ENCODE assay signal across 10 cellular contexts in the genomic region with DNA sequence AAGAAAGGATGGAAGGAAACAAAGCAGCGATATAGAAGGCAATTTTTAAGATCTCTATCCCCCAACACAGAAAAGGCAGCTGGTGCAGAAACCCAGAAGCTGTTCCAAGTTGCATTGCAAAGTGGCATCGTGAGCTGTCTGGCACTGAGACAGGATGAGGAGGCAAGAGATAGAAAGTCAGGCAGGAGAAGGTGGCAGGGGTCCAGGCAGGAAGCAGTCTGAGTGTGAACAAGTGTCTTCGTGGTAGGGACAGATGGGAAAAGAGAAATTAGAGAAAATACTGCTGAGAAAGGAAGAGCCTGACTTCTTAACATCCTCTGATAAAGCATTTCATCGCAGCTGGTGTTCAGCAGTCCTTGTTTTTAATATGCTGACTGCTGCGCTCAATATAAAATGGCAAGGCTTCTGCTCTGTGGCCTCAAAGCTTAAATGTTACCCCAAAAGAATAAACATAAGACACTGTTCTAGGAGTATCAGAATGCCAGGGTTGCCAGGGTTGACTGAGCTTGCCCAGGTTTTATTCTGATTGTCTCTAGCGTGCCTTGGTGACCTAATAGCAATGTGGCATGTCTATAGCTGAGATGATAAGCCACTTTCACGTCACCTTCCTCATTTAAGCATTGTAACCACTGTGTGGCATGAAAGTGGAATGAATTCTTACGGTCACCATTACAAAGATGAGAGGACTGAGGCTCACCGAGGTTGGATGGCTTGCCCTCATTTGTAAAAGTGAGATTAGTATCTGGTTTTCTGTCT.
DNase-seq lines count a peak whose midpoint lies in the region; ATAC-seq and TF ChIP-seq lines count a peak whose summit lies in the region.
"Had no signal": no experiment of that assay in that cellular context is flagged by ENCODE, and none has a peak within 500 bp of the region (broad histone marks: within the 10 kb centered on the region; RNA-seq: fewer than 3 reads in every experiment).

No MANE protein-coding gene starts in this region.

- no peak overlapping the region for H3K14ac ChIP-seq in mesenchymal stem cell (ENCODE audit: low read length in 2 of 2)

- no peak overlapping the region for H3K18ac ChIP-seq in mesenchymal stem cell (ENCODE audit: low read depth in 1 of 2, low read length in 2 of 2)

- H3K79me1 ChIP-seq in mesenchymal stem cell (replicated peaks; ENCODE audit: low read length, poor library complexity, severe bottlenecking), result no peaks in the 10 kb centered on the region

- no TSS peak for BruUV-seq in PC-9 (replicated peaks; lab: Mats Ljungman, UMichigan)

- no peak overlapping the region for H2AFZ ChIP-seq in mesenchymal stem cell (ENCODE audit: low read depth, low read length)
- H2AFZ ChIP-seq in PC-9, result no peak overlapping the region

- H3K4me3 ChIP-seq in mesenchymal stem cell (ENCODE audit: insufficient read depth in 1 of 2, low read depth in 1 of 2, low read length in 2 of 2) (no peak overlapping the region), uterus (no peak overlapping the region), PC-9 (no peak overlapping the region)
- H3K4me3 ChIP-seq: A549 had no signal

- TF ChIP-seq CTCF in uterus (IDR thresholded peaks at IDR 0.05) (no peak), PC-9 (conservative IDR thresholded peaks at IDR 0.05) (no peak)

- H3K23ac ChIP-seq in mesenchymal stem cell (ENCODE audit: low read length in 2 of 2), result no peak overlapping the region

- H2BK5ac ChIP-seq in mesenchymal stem cell (ENCODE audit: low read depth, low read length, poor library complexity, severe bottlenecking), result no peak overlapping the region

- no peak overlapping the region for H3K9ac ChIP-seq in mesenchymal stem cell (ENCODE audit: low read length)

- H3K36me3 ChIP-seq in mesenchymal stem cell (ENCODE audit: control insufficient read depth in 1 of 2, insufficient read depth in 2 of 2, low read depth in 1 of 2, low read length in 2 of 2) (no peaks in the 10 kb centered on the region), uterus (no peaks in the 10 kb centered on the region), PC-9 (ENCODE audit: low read depth) (no peaks in the 10 kb centered on the region)

- H3K79me2 ChIP-seq in PC-9 (ENCODE audit: low read depth), result no peaks in the 10 kb centered on the region

- H3K27me3 ChIP-seq in mesenchymal stem cell (ENCODE audit: control insufficient read depth in 1 of 2, insufficient read depth in 1 of 2, low read length in 2 of 2) (peaks cover 0 to 76% of the 10 kb centered on the region in 2 experiments), uterus (no peaks in the 10 kb centered on the region), PC-9 (ENCODE audit: insufficient read depth, low read depth) (no peaks in the 10 kb centered on the region)

- H3K9me2 ChIP-seq in PC-9 (ENCODE audit: insufficient read depth), result no peaks in the 10 kb centered on the region

- peaks cover 2% of the 10 kb centered on the region for H3K4me1 ChIP-seq in mesenchymal stem cell (ENCODE audit: control insufficient read depth, insufficient read depth, low read depth, low read length)
- peaks cover 8 to 12% of the 10 kb centered on the region in 2 donors for H3K4me1 ChIP-seq in uterus
- H3K4me1 ChIP-seq in PC-9 (replicated peaks; ENCODE audit: insufficient read depth), result no peaks in the 10 kb centered on the region
- H3K4me1 ChIP-seq: A549 had no signal

- no peak overlapping the region for H3K4me2 ChIP-seq in mesenchymal stem cell (ENCODE audit: low read length, poor library complexity, severe bottlenecking)
- H3K4me2 ChIP-seq in PC-9, result no peak overlapping the region
- H3K4me2 ChIP-seq: A549 had no signal

- DNase-seq in NCI-H2107 treated with DMSO at 0.1 percent for 48 hours (lab: John Stamatoyannopoulos, UW; ENCODE audit: unreplicated experiment) (peak; percentile 42), NCI-H2107 (lab: John Stamatoyannopoulos, UW) (no peak), cerebellum (ENCODE audit: low spot score) (peak; percentile 66), mesenchymal stem cell (peak; percentile 5), uterus (peak; percentile 44 to 46), PC-9 (no peak), NCI-H345 (lab: John Stamatoyannopoulos, UW) (no peak)
- DNase-seq: activated CD4-positive, CD25-positive, alpha-beta regulatory T cell treated with anti-CD3 and anti-CD28 coated beads, Interleukin-2, amount 50 U/mL, for 72 hours had no signal

- no peak overlapping the region for H3K27ac ChIP-seq in mesenchymal stem cell (ENCODE audit: low read length, poor library complexity, severe bottlenecking)
- peak overlapping the region; percentile 41 to 44 for H3K27ac ChIP-seq in uterus
- H3K27ac ChIP-seq in PC-9, result no peak overlapping the region
- H3K27ac ChIP-seq: A549 had no signal

- H3F3A ChIP-seq in PC-9 (ENCODE audit: insufficient read depth, low read depth), result no peaks in the 10 kb centered on the region

- POLR2A ChIA-PET in PC-9 (lab: Charles Lee; ENCODE audit: unreplicated experiment), result interaction anchor here (0.6 kb wide), 1 partner anchor 429 kb away, joined by 7 read pairs; no protein-coding TSS in a partner anchor

- no peak overlapping the region for H2BK120ac ChIP-seq in mesenchymal stem cell (ENCODE audit: low read depth, low read length)

- H2BK15ac ChIP-seq in mesenchymal stem cell (ENCODE audit: low read depth, poor library complexity, severe bottlenecking), result no peak overlapping the region

- no peaks in the 10 kb centered on the region for H3K9me3 ChIP-seq in mesenchymal stem cell (ENCODE audit: control insufficient read depth, low read length)
- no peaks in the 10 kb centered on the region for H3K9me3 ChIP-seq in uterus
- H3K9me3 ChIP-seq in PC-9 (ENCODE audit: insufficient read depth, low read depth), result no peaks in the 10 kb centered on the region
- H3K9me3 ChIP-seq: A549 had no signal

- no peak overlapping the region for H3K4ac ChIP-seq in mesenchymal stem cell (ENCODE audit: low read depth in 1 of 2, low read length in 2 of 2)

- no peak for TF ChIP-seq POLR2A in uterus (IDR thresholded peaks at IDR 0.05)

- no peak overlapping the region for H4K91ac ChIP-seq in mesenchymal stem cell (ENCODE audit: low read length)

- CTCF ChIA-PET in PC-9 (lab: Charles Lee), result no interaction called here

- no peak overlapping the region for H2AK5ac ChIP-seq in mesenchymal stem cell (ENCODE audit: low read length, severe bottlenecking)

- no peak overlapping the region for H2BK12ac ChIP-seq in mesenchymal stem cell (ENCODE audit: low read length in 2 of 2)

- intact Hi-C loops in uterus (cut with DNase I; ENCODE audit: low total_unique reads) (no loop called here), PC-9 (cut with micrococcal nuclease; ENCODE audit: unreplicated experiment) (no loop called here)

- H4K20me1 ChIP-seq in PC-9 (ENCODE audit: insufficient read depth), result no peaks in the 10 kb centered on the region

- ATAC-seq in HG03565 (IDR thresholded peaks at IDR 0.05; ENCODE audit: unreplicated experiment), result no peak
- ATAC-seq: A549 had no signal

- H4K8ac ChIP-seq in mesenchymal stem cell (ENCODE audit: low read length), result no peak overlapping the region

- 83% methylated on average over 8 of the region's 9 CpGs for WGBS in mesenchymal stem cell

Comparison
In these comparisons a context has a peak if more than half of its experiments do, and no peak if none do; other contexts are left out.
1. DNase-seq: peak in NCI-H2107 treated with DMSO at 0.1 percent for 48 hours (single experiment), cerebellum (single experiment), mesenchymal stem cell (single experiment) and uterus (2 of 2); none in NCI-H2107 (single experiment), PC-9 (0 of 2) and NCI-H345 (single experiment).
2. H3K27ac ChIP-seq: peak in uterus (2 of 2); none in mesenchymal stem cell (single experiment) and PC-9 (single experiment).